Comparison of ENCODE assay signal across 8 cellular contexts in the genomic region with DNA sequence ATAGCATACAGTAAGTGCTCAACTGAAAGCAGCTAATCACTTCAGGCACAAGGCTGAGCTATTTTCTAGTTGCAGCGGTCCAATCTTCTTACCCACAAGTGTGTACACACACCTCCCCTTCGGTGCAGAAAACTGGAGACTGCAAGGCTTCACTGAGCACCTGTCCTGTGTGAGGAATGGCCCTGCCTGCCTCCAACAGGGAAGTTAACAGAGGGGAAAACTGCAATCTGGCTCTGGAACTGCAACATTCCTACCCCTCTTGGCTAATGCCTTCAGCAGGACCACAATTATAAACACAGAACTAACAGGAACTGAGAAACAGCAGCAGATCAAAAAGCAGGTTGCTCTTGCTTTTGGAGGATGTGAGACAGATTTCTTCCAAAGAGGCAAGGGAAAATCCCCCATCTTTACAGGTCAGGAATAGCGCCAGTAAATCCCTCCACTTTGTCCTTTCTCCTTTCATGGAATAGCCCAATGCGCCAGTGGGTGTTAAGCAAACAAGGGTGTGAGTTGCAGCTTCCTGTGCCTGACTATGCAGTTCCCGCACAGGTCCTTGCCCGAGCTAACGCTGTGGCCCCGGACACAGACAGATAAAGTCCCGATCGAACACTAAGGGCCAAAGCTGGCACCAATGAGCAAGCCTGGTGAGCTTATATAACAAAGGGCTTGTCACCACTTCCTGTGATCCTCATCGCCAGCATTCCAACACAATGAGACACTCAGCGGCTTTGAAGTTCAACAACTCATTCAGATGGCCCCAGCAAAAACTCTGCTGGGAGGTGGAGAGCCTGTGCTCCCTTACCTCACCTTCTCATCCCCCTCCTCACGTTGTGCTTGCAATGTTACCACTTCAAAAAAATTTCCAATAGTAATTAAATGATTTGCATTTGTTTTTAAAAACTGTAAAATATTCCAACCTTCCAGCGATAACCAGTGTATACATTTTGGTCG. TPM values are rescaled to one million over a fixed set of nuclear protein-coding genes. Genes with fewer than 3 reads are reported as not detected.
DNase-seq lines count a peak whose midpoint lies in the region; ATAC-seq, FAIRE-seq and TF ChIP-seq lines count a peak whose summit lies in the region.

No MANE protein-coding gene starts in this region.

- 20% methylated on average over 15 of the region's 15 CpGs for WGBS in K562 (ENCODE audit: insufficient coverage, low coverage, missing lambda C conversion rate)

- DNase-seq in DMS79 (lab: John Stamatoyannopoulos, UW) (peak; percentile 89), MG63 (peak; percentile 91), K562 (ENCODE audit: extremely low read depth in 1 of 4, low spot score in 3 of 4) (peak; percentile 58 to 73 (median 66)), iPS DF 4.7 (ENCODE audit: extremely low read depth, low spot score) (peak; percentile 90), sciatic nerve (ENCODE audit: low spot score) (no peak)
- no peak for DNase-seq in effector memory CD4-positive, alpha-beta T cell

- H4K20me1 ChIP-seq in K562 (replicated peaks; ENCODE audit: control insufficient read depth, insufficient read depth, low read length) = no peaks in the 10 kb centered on the region

- no peaks in the 10 kb centered on the region for H3K9me1 ChIP-seq in K562 (ENCODE audit: control insufficient read depth, insufficient read depth, low read length)

- H3K79me2 ChIP-seq in K562 (ENCODE audit: control insufficient read depth, insufficient read depth, low read length) = peaks cover 36% of the 10 kb centered on the region

- in situ Hi-C loops in K562 (cut with MboI) = no loop called here

- POLR2A ChIA-PET in K562 (lab: Yijun Ruan, JAX) = interaction anchor here (1.3 to 2.4 kb wide), 5 partner anchors 8 to 19 kb away, joined by 3 to 10 read pairs (median 4); no protein-coding TSS in a partner anchor

- H3K36me3 ChIP-seq in MG63 (no peaks in the 10 kb centered on the region; the same call in 1 of the 2 replicates), K562 (ENCODE audit: control insufficient read depth, insufficient read depth, low read length) (no peaks in the 10 kb centered on the region)
- H3K36me3 ChIP-seq in effector memory CD4-positive, alpha-beta T cell (ENCODE audit: control insufficient read depth, insufficient read depth, low read length) = no peaks in the 10 kb centered on the region

- no peak overlapping the region for H3K4me3 ChIP-seq in MG63
- H3K4me3 ChIP-seq in K562 = no peak overlapping the region
- no peak overlapping the region for H3K4me3 ChIP-seq in effector memory CD4-positive, alpha-beta T cell (ENCODE audit: insufficient read depth, low read depth, low read length, poor library complexity, severe bottlenecking)

- peak overlapping the region; percentile 61 for H3K4me2 ChIP-seq in K562 (ENCODE audit: insufficient read depth, low read length)

- TF ChIP-seq RAD21 in K562 (CRISPR knock-in tag; conservative IDR thresholded peaks at IDR 0.05 in 1 of 2, IDR thresholded peaks at IDR 0.05 in 1 of 2) = no peak

- peaks cover 29 to 30% of the 10 kb centered on the region in 2 experiments for H3K4me1 ChIP-seq in K562 (replicated peaks in 1 of 2; ENCODE audit: control insufficient read depth in 2 of 2, insufficient read depth in 2 of 2, low read length in 2 of 2)
- H3K4me1 ChIP-seq in effector memory CD4-positive, alpha-beta T cell (ENCODE audit: control insufficient read depth, insufficient read depth, low read length, poor library complexity, severe bottlenecking) = no peaks in the 10 kb centered on the region

- CTCF ChIA-PET in K562 (lab: Yijun Ruan, JAX; ENCODE audit: low intra/inter-chr PET ratio) = no interaction called here

- H2AFZ ChIP-seq in K562 (ENCODE audit: low read depth, low read length) = peak overlapping the region; percentile 48

- intact Hi-C loops in K562 (cut with micrococcal nuclease) (loop anchor here (2.0 to 5.0 kb wide), 3 partner anchors 15 to 200 kb away; no protein-coding TSS in a partner anchor), sciatic nerve (cut with DNase I) (no loop called here)

- H3K27me3 ChIP-seq in MG63 (no peaks in the 10 kb centered on the region), K562 (ENCODE audit: control insufficient read depth in 2 of 2, insufficient read depth in 2 of 2, low read length in 2 of 2) (no peaks in the 10 kb centered on the region)
- no peaks in the 10 kb centered on the region for H3K27me3 ChIP-seq in effector memory CD4-positive, alpha-beta T cell (replicated peaks; ENCODE audit: control insufficient read depth, insufficient read depth, low read length, poor library complexity, severe bottlenecking)

- no peak; the same call in 1 of the 2 replicates for TF ChIP-seq EP300 in K562 (IDR thresholded peaks at IDR 0.05; ENCODE audit: low read length)

- H3K27ac ChIP-seq in K562 (ENCODE audit: extremely low read depth, low read depth, low read length) = peak overlapping the region; percentile 63
- no peak overlapping the region for H3K27ac ChIP-seq in effector memory CD4-positive, alpha-beta T cell (ENCODE audit: insufficient read depth, low read length, poor library complexity, severe bottlenecking)

- TF ChIP-seq POLR2A in K562 (conservative IDR thresholded peaks at IDR 0.05) = no peak

- peak; percentile 77 for ATAC-seq in K562
- peak; percentile 67 for ATAC-seq in sciatic nerve
- no peak for ATAC-seq in HG03439 (IDR thresholded peaks at IDR 0.05; ENCODE audit: unreplicated experiment)
- ATAC-seq in GM19463 (IDR thresholded peaks at IDR 0.05; ENCODE audit: unreplicated experiment) = no peak

- BruUV-seq in K562 (replicated peaks; lab: Mats Ljungman, UMichigan) = no TSS peak

- no peak for TF ChIP-seq CTCF in K562 (IDR thresholded peaks at IDR 0.05 in 2 of 3, conservative IDR thresholded peaks at IDR 0.05 in 1 of 3; ENCODE audit: insufficient read depth in 2 of 3, low read depth in 1 of 3, low read length in 3 of 3)

- H3K9me3 ChIP-seq in MG63 (no peaks in the 10 kb centered on the region), K562 (replicated peaks; ENCODE audit: control insufficient read depth, insufficient read depth, low read depth, low read length) (no peaks in the 10 kb centered on the region)
- no peaks in the 10 kb centered on the region for H3K9me3 ChIP-seq in effector memory CD4-positive, alpha-beta T cell (ENCODE audit: control insufficient read depth, low read length)

- peak overlapping the region; percentile 9 to 49; a peak in 3 of 4 replicates for H3K9ac ChIP-seq in K562 (ENCODE audit: insufficient read depth in 1 of 2, low read depth in 2 of 2, low read length in 2 of 2)

- peak; percentile 87 for FAIRE-seq in K562 (lab: Jason Lieb, UNC)

TF ChIP-seq in K562, 482 proteins besides CTCF, POLR2A, EP300 and RAD21 (continues in another document):
- TF ChIP-seq, protein P1, sequence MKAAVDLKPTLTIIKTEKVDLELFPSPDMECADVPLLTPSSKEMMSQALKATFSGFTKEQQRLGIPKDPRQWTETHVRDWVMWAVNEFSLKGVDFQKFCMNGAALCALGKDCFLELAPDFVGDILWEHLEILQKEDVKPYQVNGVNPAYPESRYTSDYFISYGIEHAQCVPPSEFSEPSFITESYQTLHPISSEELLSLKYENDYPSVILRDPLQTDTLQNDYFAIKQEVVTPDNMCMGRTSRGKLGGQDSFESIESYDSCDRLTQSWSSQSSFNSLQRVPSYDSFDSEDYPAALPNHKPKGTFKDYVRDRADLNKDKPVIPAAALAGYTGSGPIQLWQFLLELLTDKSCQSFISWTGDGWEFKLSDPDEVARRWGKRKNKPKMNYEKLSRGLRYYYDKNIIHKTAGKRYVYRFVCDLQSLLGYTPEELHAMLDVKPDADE (conservative IDR thresholded peaks at IDR 0.05; ENCODE audit: control insufficient read depth, low read depth, low read length) = 0 out of 2 replicates have a peak, but pooled peaks have one; percentile 31
- TF ChIP-seq RBBP5 (IDR thresholded peaks at IDR 0.05; ENCODE audit: borderline replicate concordance, insufficient read depth, low read length, poor library complexity, severe bottlenecking) (peak; percentile 59), ZNF316 (IDR thresholded peaks at IDR 0.05) (peak; percentile 32; the same call in 1 of the 2 replicates), FOXA3 (CRISPR knock-in tag; conservative IDR thresholded peaks at IDR 0.05 in 1 of 2, IDR thresholded peaks at IDR 0.05 in 1 of 2) (peak; percentile 57 to 84), NFIC (IDR thresholded peaks at IDR 0.05) (peak; percentile 14; the same call in 1 of the 2 replicates), KAT8 (IDR thresholded peaks at IDR 0.05; ENCODE audit: low read depth) (no peak), MYNN (IDR thresholded peaks at IDR 0.05) (0 out of 2 replicates have a peak, but pooled peaks have one; percentile 61), MYNN (CRISPR knock-in tag; IDR thresholded peaks at IDR 0.05) (no peak), SMARCE1 (IDR thresholded peaks at IDR 0.05) (peak; percentile 69; the same call in 1 of the 2 replicates), TEAD4 (IDR thresholded peaks at IDR 0.05; ENCODE audit: low read length) (peak; percentile 81), TEAD4 (CRISPR knock-in tag; IDR thresholded peaks at IDR 0.05; ENCODE audit: borderline replicate concordance) (no peak), MAZ (CRISPR knock-in tag; conservative IDR thresholded peaks at IDR 0.05 in 1 of 2, IDR thresholded peaks at IDR 0.05 in 1 of 2) (0 out of 4 replicates have a peak, but pooled peaks have one; percentile 13 to 22), CEBPG (CRISPR knock-in tag; IDR thresholded peaks at IDR 0.05) (no peak), CEBPG (tag; conservative IDR thresholded peaks at IDR 0.05 in 1 of 2, IDR thresholded peaks at IDR 0.05 in 1 of 2) (peak in 1 of 2 experiments; percentile 74; a peak in 2 of 4 replicates)

RNA-seq across cellular contexts. Expression of a gene that starts 21.5 kb away (rescaled TPM):
- total RNA-seq in MG63 (2014; rRNA removed; shearing (Covaris generic); ENCODE audit: low replicate concordance) = 6.0 and 20.0 TPM in 2 replicates
- 6.5 and 13.7 TPM in 2 replicates for total RNA-seq in K562 (2011; cell fraction: chromatin; rRNA removed; ENCODE audit: low replicate concordance)
- 10.4 and 10.7 TPM in 2 replicates for total RNA-seq in K562 (2011; cell fraction: nucleolus; rRNA removed)
- 6.3 and 8.7 TPM in 2 replicates for total RNA-seq in K562 (2011; cell fraction: nucleoplasm; rRNA removed)
- 11.7 and 12.8 TPM in 2 replicates for total RNA-seq in K562 (2014; rRNA removed)
- 3.8 and 4.0 TPM in 2 replicates for total RNA-seq in K562 (2014; rRNA removed; fragmentation: Illumina TruSeq; extraction: Trizol)
- 5.1 and 5.3 TPM in 2 replicates for total RNA-seq in K562 (2015; rRNA removed; fragmentation: Illumina TruSeq; extraction: Trizol)
- 15.4 and 16.0 TPM in 2 replicates for total RNA-seq in K562 (2021)
- 3.4 and 5.1 TPM in 2 replicates for polyA plus RNA-seq in K562 (2011; rRNA removed)
- polyA plus RNA-seq in K562 (2011; cell fraction: cytosol; rRNA removed) = 4.1 and 8.5 TPM in 2 replicates
- polyA plus RNA-seq in K562 (2011; cell fraction: nucleus; rRNA removed) = 4.9 and 8.5 TPM in 2 replicates
- polyA plus RNA-seq in K562 (2012) = 8.2 and 8.9 TPM in 2 replicates
- 9.6 TPM in 2 replicates for polyA plus RNA-seq in K562 (2014; fragmentation: Illumina TruSeq; extraction: Trizol)
- polyA plus RNA-seq in K562 (2014; fragmentation: Nextera tagmentation; extraction: Ambion mirVana) = 1 to 10 TPM in 1 of 2 experiments, under 1 TPM in 1; 0.78 to 1.0 TPM
- 6.0 and 7.5 TPM in 2 replicates for polyA plus RNA-seq in K562 (2014; rRNA removed)
- polyA minus RNA-seq in K562 (2011; rRNA and poly(A)+ RNA removed) = 4.6 and 5.7 TPM in 2 replicates
- polyA minus RNA-seq in K562 (2011; cell fraction: cytosol; rRNA and poly(A)+ RNA removed) = 7.4 and 12.6 TPM in 2 replicates
- 6.3 and 6.4 TPM in 2 replicates for polyA minus RNA-seq in K562 (2011; cell fraction: nucleus; rRNA and poly(A)+ RNA removed)
- total RNA-seq in sciatic nerve = 15.9 TPM

Comparison
In these comparisons a context has a peak if more than half of its experiments do, and no peak if none do; other contexts are left out.
1. DNase-seq: peak in DMS79 (single experiment), MG63 (single experiment), K562 (4 of 4) and iPS DF 4.7 (single experiment); none in sciatic nerve (single experiment) and effector memory CD4-positive, alpha-beta T cell (0 of 3).
2. ATAC-seq: peak in K562 (single experiment) and sciatic nerve (single experiment); none in HG03439 (single experiment) and GM19463 (single experiment).